12 cellular contexts compared by ENCODE assay signal in genomic region chr11:73972620-73973449, GRCh38. TPM values are rescaled to one million over a fixed set of nuclear protein-coding genes. Genes with fewer than 3 reads are reported as not detected.
A peak's percentile ranks its signal among the peaks of the same experiment; 100 is the strongest.
DNase-seq lines count a peak whose midpoint lies in the region; ATAC-seq, FAIRE-seq and TF ChIP-seq lines count a peak whose summit lies in the region.
"Had no signal": no experiment of that assay in that cellular context is flagged by ENCODE, and none has a peak within 500 bp of the region (broad histone marks: within the 10 kb centered on the region; RNA-seq: fewer than 3 reads in every experiment).

No MANE protein-coding gene starts in this region.

- peak overlapping the region; percentile 30; the same call in 1 of the 2 replicates for H3K9ac ChIP-seq in Karpas-422 (ENCODE audit: low read length)
- no peak overlapping the region for H3K9ac ChIP-seq in GM12878 (ENCODE audit: control insufficient read depth, insufficient read depth, low read length)

- no peak for TF ChIP-seq CTCF in GM12878 (IDR thresholded peaks at IDR 0.05 in 2 of 3, conservative IDR thresholded peaks at IDR 0.05 in 1 of 3; ENCODE audit: control insufficient read depth in 2 of 3, extremely low read depth in 1 of 3, insufficient read depth in 1 of 3, low read depth in 3 of 3, low read length in 3 of 3)
- TF ChIP-seq CTCF in spleen (IDR thresholded peaks at IDR 0.05 in 8 of 11, conservative IDR thresholded peaks at IDR 0.05 in 3 of 11), result no peak

- CTCF ChIA-PET in activated CD8-positive, alpha-beta memory T cell treated with anti-CD3 and anti-CD28 coated beads, Interleukin-2, amount 10 ng/mL, durations not matched to agents 7 days and 5 days (lab: Charles Lee), result interaction anchor here (0.6 to 2.0 kb wide), 4 partner anchors 9 to 1354 kb away, joined by 3 to 6 read pairs (median 5); no protein-coding TSS in a partner anchor
- CTCF ChIA-PET in GM12878 (lab: Yijun Ruan, JAX), result interaction anchor here (0.7 to 1.7 kb wide), 5 partner anchors 9 to 73 kb away, joined by 3 to 5 read pairs (median 3); no protein-coding TSS in a partner anchor

- H4K20me1 ChIP-seq in Karpas-422 (ENCODE audit: insufficient read depth, low read depth, low read length) (peaks cover 43% of the 10 kb centered on the region), GM12878 (ENCODE audit: control insufficient read depth, insufficient read depth) (no peaks in the 10 kb centered on the region)

- POLR2A ChIA-PET in GM12878 (lab: Charles Lee), result interaction anchor here (1.7 kb wide), 1 partner anchor 10 kb away, joined by 5 read pairs; the partner anchor contains the start of gene UCP2

- DNase-seq in activated CD8-positive, alpha-beta memory T cell treated with anti-CD3 and anti-CD28 coated beads, Interleukin-2, amount 10 ng/mL, durations not matched to agents 7 days and 5 days, result no peak
- no peak for DNase-seq in activated CD8-positive, alpha-beta memory T cell treated with anti-CD3 and anti-CD28 coated beads, Interleukin-2, amount 50 U/mL, for 4 hours
- peak; percentile 62 for DNase-seq in Karpas-422
- no peak for DNase-seq in GM12878 (ENCODE audit: low read depth, low spot score)
- peak; percentile 74 for DNase-seq in spleen
- no peak for DNase-seq in NCI-H1417 treated with DMSO at 0.1 percent for 48 hours (lab: John Stamatoyannopoulos, UW)
- no peak for DNase-seq in COLO829 (ENCODE audit: low spot score)
- DNase-seq: HFFc6, MG63, midbrain had no signal

- WGBS in GM12878 (ENCODE audit: insufficient coverage, insufficient replicate concordance, low lambda C conversion rate, missing lambda C conversion rate), result 76% methylated on average over 11 of the region's 11 CpGs
- WGBS in spleen, 5 donors, result 81 to 91% (median 86%) methylated on average over 11 of the region's 11 CpGs

- H3K27me3 Mint-ChIP-seq in activated CD8-positive, alpha-beta memory T cell treated with anti-CD3 and anti-CD28 coated beads, Interleukin-2, amount 10 ng/mL, durations not matched to agents 7 days and 5 days, result no peaks in the 10 kb centered on the region

- no peaks in the 10 kb centered on the region for H3K79me2 ChIP-seq in Karpas-422 (ENCODE audit: low read length)
- 0 out of 2 replicates have a peak, but pooled peaks cover 2% of the 10 kb centered on the region for H3K79me2 ChIP-seq in GM12878 (ENCODE audit: control insufficient read depth, insufficient read depth, low read length)

- peaks cover 71% of the 10 kb centered on the region for H3K4me1 Mint-ChIP-seq in activated CD8-positive, alpha-beta memory T cell treated with anti-CD3 and anti-CD28 coated beads, Interleukin-2, amount 10 ng/mL, durations not matched to agents 7 days and 5 days

- H2AFZ ChIP-seq in Karpas-422 (ENCODE audit: low read length), result no peak overlapping the region
- H2AFZ ChIP-seq in GM12878 (ENCODE audit: control insufficient read depth, low read depth, low read length), result no peak overlapping the region

- intact Hi-C loops in GM12878 (cut with micrococcal nuclease; ENCODE audit: unreplicated experiment), result no loop called here
- intact Hi-C loops in spleen (cut with DNase I; ENCODE audit: low total_unique reads), result no loop called here

- ATAC-seq in activated CD8-positive, alpha-beta memory T cell treated with anti-CD3 and anti-CD28 coated beads, Interleukin-2, amount 10 ng/mL, durations not matched to agents 7 days and 5 days, result no peak
- peak; percentile 5; the same call in 2 of the 3 replicates for ATAC-seq in GM12878
- no peak for ATAC-seq in HG03378 (IDR thresholded peaks at IDR 0.05; ENCODE audit: unreplicated experiment)

- H3K4me3 ChIP-seq in Karpas-422 (ENCODE audit: low read length), result no peak overlapping the region
- no peak overlapping the region for H3K4me3 ChIP-seq in GM12878
- no peak overlapping the region for H3K4me3 ChIP-seq in spleen
- H3K4me3 ChIP-seq: MG63 had no signal

- no peaks in the 10 kb centered on the region for H3K9me2 ChIP-seq in Karpas-422 (replicated peaks; ENCODE audit: insufficient read depth, low read length)

- no peak for TF ChIP-seq EP300 in GM12878 (IDR thresholded peaks at IDR 0.05; ENCODE audit: borderline replicate concordance in 1 of 2, control insufficient read depth in 1 of 2, low read depth in 2 of 2, low read length in 2 of 2)

- no peaks in the 10 kb centered on the region for H3K9me3 Mint-ChIP-seq in activated CD8-positive, alpha-beta memory T cell treated with anti-CD3 and anti-CD28 coated beads, Interleukin-2, amount 10 ng/mL, durations not matched to agents 7 days and 5 days (ENCODE audit: low read depth)
- H3K9me3 Mint-ChIP-seq: HFFc6 had no signal

- H3K36me3 Mint-ChIP-seq in activated CD8-positive, alpha-beta memory T cell treated with anti-CD3 and anti-CD28 coated beads, Interleukin-2, amount 10 ng/mL, durations not matched to agents 7 days and 5 days, result peaks cover 39% of the 10 kb centered on the region

- H3K27ac ChIP-seq in Karpas-422 (ENCODE audit: low read length), result peak overlapping the region; percentile 65
- no peak overlapping the region for H3K27ac ChIP-seq in GM12878 (ENCODE audit: control insufficient read depth, insufficient read depth)
- peak overlapping the region in 7 of 8 donors; percentile 36 to 97 (median 44) for H3K27ac ChIP-seq in spleen

- in situ Hi-C loops in GM12878 (cut with MboI), result no loop called here

- no peak for FAIRE-seq in GM12878 (lab: Jason Lieb, UNC)

- H3K9me3 ChIP-seq in Karpas-422 (ENCODE audit: low read length) (no peaks in the 10 kb centered on the region), GM12878 (replicated peaks; ENCODE audit: control insufficient read depth, insufficient read depth, low read length) (no peaks in the 10 kb centered on the region), spleen (no peaks in the 10 kb centered on the region)
- H3K9me3 ChIP-seq: MG63 had no signal

- H3K27ac Mint-ChIP-seq in activated CD8-positive, alpha-beta memory T cell treated with anti-CD3 and anti-CD28 coated beads, Interleukin-2, amount 10 ng/mL, durations not matched to agents 7 days and 5 days, result peak overlapping the region; percentile 82
- H3K27ac Mint-ChIP-seq: HFFc6 had no signal

- H3K27me3 ChIP-seq in Karpas-422 (ENCODE audit: low read length), result no peaks in the 10 kb centered on the region
- no peaks in the 10 kb centered on the region for H3K27me3 ChIP-seq in GM12878 (replicated peaks in 1 of 2; ENCODE audit: control insufficient read depth in 2 of 2, insufficient read depth in 2 of 2, low read length in 1 of 2)
- no peaks in the 10 kb centered on the region for H3K27me3 ChIP-seq in spleen (replicated peaks in 1 of 7)
- H3K27me3 ChIP-seq: MG63 had no signal

- H3K4me2 ChIP-seq in Karpas-422 (ENCODE audit: low read depth, low read length, poor library complexity, severe bottlenecking), result no peak overlapping the region
- H3K4me2 ChIP-seq in GM12878 (ENCODE audit: control insufficient read depth, insufficient read depth), result no peak overlapping the region

- TF ChIP-seq POLR2A in GM12878 (IDR thresholded peaks at IDR 0.05; ENCODE audit: low read depth, low read length), result peak; percentile 75
- peak in 1 of 3 donors; percentile 11 for TF ChIP-seq POLR2A in spleen (IDR thresholded peaks at IDR 0.05)

- BruUV-seq in GM12878 (replicated peaks; lab: Mats Ljungman, UMichigan), result no TSS peak

- H3K36me3 ChIP-seq in Karpas-422 (ENCODE audit: insufficient read depth, low read length) (peaks cover 33% of the 10 kb centered on the region), GM12878 (ENCODE audit: control insufficient read depth in 2 of 2, insufficient read depth in 2 of 2, low read length in 1 of 2) (peaks cover 23 to 25% of the 10 kb centered on the region in 2 experiments), spleen (peaks cover 0 to 51% (median 38%) of the 10 kb centered on the region in 6 donors)
- H3K36me3 ChIP-seq: MG63 had no signal

- no peak overlapping the region for H3K4me3 Mint-ChIP-seq in activated CD8-positive, alpha-beta memory T cell treated with anti-CD3 and anti-CD28 coated beads, Interleukin-2, amount 10 ng/mL, durations not matched to agents 7 days and 5 days
- H3K4me3 Mint-ChIP-seq: HFFc6 had no signal

- H3K4me1 ChIP-seq in Karpas-422 (ENCODE audit: low read length), result peaks cover 64% of the 10 kb centered on the region
- H3K4me1 ChIP-seq in GM12878 (ENCODE audit: control insufficient read depth, insufficient read depth, low read length), result peaks cover 9% of the 10 kb centered on the region
- H3K4me1 ChIP-seq in spleen, result peaks cover 20 to 100% (median 77%) of the 10 kb centered on the region in 6 donors

- SMC1A ChIA-PET in GM12878 (lab: Charles Lee; ENCODE audit: uncharacterized antibody, unreplicated experiment), result interaction anchor here (0.9 to 2.7 kb wide), 5 partner anchors 8 to 74 kb away, joined by 3 to 7 read pairs (median 5); no protein-coding TSS in a partner anchor

- no peak for TF ChIP-seq RAD21 in GM12878 (IDR thresholded peaks at IDR 0.05; ENCODE audit: insufficient read depth, low read depth, low read length)

- RAD21 ChIA-PET in GM12878 (lab: Charles Lee; ENCODE audit: unreplicated experiment), result interaction anchor here (0.5 to 1.7 kb wide), 5 partner anchors 8 to 199 kb away, joined by 3 to 5 read pairs (median 3); partner anchors contain the start of genes PPME1 and UCP2

RNA-seq across cellular contexts. Expression of gene UCP2, which starts 9.8 kb away (rescaled TPM):
- 100 to 1,000 TPM; 199 to 288 TPM for total RNA-seq in activated CD8-positive, alpha-beta memory T cell treated with anti-CD3 and anti-CD28 coated beads, Interleukin-2, amount 10 ng/mL, durations not matched to agents 7 days and 5 days
- total RNA-seq in Karpas-422 (2014; rRNA removed; shearing (Covaris generic); ENCODE audit: low replicate concordance), result 189 and 274 TPM in 2 replicates
- total RNA-seq in GM12878 (2013; cell fraction: nucleolus; rRNA removed), result 59.6 and 64.1 TPM in 2 replicates
- total RNA-seq in GM12878 (2014; rRNA removed) (31.1 and 34.0 TPM in 2 replicates), GM12878 (2014; rRNA removed; fragmentation: Illumina TruSeq; extraction: Trizol) (32.9 and 36.0 TPM in 2 replicates), GM12878 (2021) (224 and 237 TPM in 2 replicates), spleen (100 to 1,000 TPM; 369 to 556 (median 427) TPM)
- 127 TPM for polyA plus RNA-seq in GM12878 (2011; ENCODE audit: low read depth)
- polyA plus RNA-seq in GM12878 (2011; rRNA removed) (27.6 and 52.2 TPM in 2 replicates), GM12878 (2014; fragmentation: Illumina TruSeq; extraction: Trizol) (122 and 187 TPM in 2 replicates), GM12878 (2014; fragmentation: Nextera tagmentation; extraction: Ambion mirVana) (100 to 1,000 TPM; 122 to 134 TPM), GM12878 (2014; rRNA removed) (158 and 175 TPM in 2 replicates), GM12878 (2016; fragmentation: Nextera tagmentation; extraction: Ambion mirVana) (100 to 1,000 TPM; 228 to 248 TPM), spleen (100 to 1,000 TPM; 209 to 281 (median 275) TPM)
- 146 and 147 TPM in 2 replicates for polyA plus RNA-seq in GM12878 (2011; cell fraction: cytosol; rRNA removed)
- 71.7 and 83.1 TPM in 2 replicates for polyA plus RNA-seq in GM12878 (2011; cell fraction: nucleus; rRNA removed)
- polyA plus RNA-seq in GM12878 (2012), result 196 and 231 TPM in 2 replicates
- 116 and 196 TPM in 2 replicates for polyA minus RNA-seq in GM12878 (2011; rRNA and poly(A)+ RNA removed)
- 109 TPM in 2 replicates for polyA minus RNA-seq in GM12878 (2011; cell fraction: cytosol; rRNA and poly(A)+ RNA removed)
- polyA minus RNA-seq in GM12878 (2011; cell fraction: nucleus; rRNA and poly(A)+ RNA removed), result 77.9 and 115 TPM in 2 replicates

RNA-seq across cellular contexts. Expression of gene DNAJB13, which starts 22.0 kb away (rescaled TPM):
- under 1 TPM; 0.26 to 0.29 TPM for total RNA-seq in activated CD8-positive, alpha-beta memory T cell treated with anti-CD3 and anti-CD28 coated beads, Interleukin-2, amount 10 ng/mL, durations not matched to agents 7 days and 5 days
- 0.22 TPM in 1 of 2 replicates, not detected in the other for total RNA-seq in Karpas-422 (2014; rRNA removed; shearing (Covaris generic); ENCODE audit: low replicate concordance)
- 0.56 and 0.61 TPM in 2 replicates for total RNA-seq in GM12878 (2013; cell fraction: nucleolus; rRNA removed)
- total RNA-seq in GM12878 (2014; rRNA removed), result not detected in 2 replicates
- total RNA-seq in GM12878 (2014; rRNA removed; fragmentation: Illumina TruSeq; extraction: Trizol), result not detected in 2 replicates
- not detected in 2 replicates for total RNA-seq in GM12878 (2021)
- not detected for polyA plus RNA-seq in GM12878 (2011; ENCODE audit: low read depth)
- 0.76 and 0.86 TPM in 2 replicates for polyA plus RNA-seq in GM12878 (2011; rRNA removed)
- 0.33 and 0.34 TPM in 2 replicates for polyA plus RNA-seq in GM12878 (2011; cell fraction: cytosol; rRNA removed)
- 1.1 and 1.3 TPM in 2 replicates for polyA plus RNA-seq in GM12878 (2011; cell fraction: nucleus; rRNA removed)
- 0.14 and 0.26 TPM in 2 replicates for polyA plus RNA-seq in GM12878 (2012)
- 0.07 TPM in 1 of 2 replicates, not detected in the other for polyA plus RNA-seq in GM12878 (2014; fragmentation: Illumina TruSeq; extraction: Trizol)
- not detected for polyA plus RNA-seq in GM12878 (2014; fragmentation: Nextera tagmentation; extraction: Ambion mirVana)
- polyA plus RNA-seq in GM12878 (2014; rRNA removed), result 0.15 TPM in 1 of 2 replicates, not detected in the other
- polyA plus RNA-seq in GM12878 (2016; fragmentation: Nextera tagmentation; extraction: Ambion mirVana), result not detected
- 0.21 TPM in 1 of 2 replicates, not detected in the other for polyA minus RNA-seq in GM12878 (2011; rRNA and poly(A)+ RNA removed)
- not detected in 2 replicates for polyA minus RNA-seq in GM12878 (2011; cell fraction: cytosol; rRNA and poly(A)+ RNA removed)
- polyA minus RNA-seq in GM12878 (2011; cell fraction: nucleus; rRNA and poly(A)+ RNA removed), result 0.60 TPM in 1 of 2 replicates, not detected in the other
- total RNA-seq in spleen, result under 1 TPM in 1 of 7 donors, not detected in 6; 0.32 TPM
- polyA plus RNA-seq in spleen, result under 1 TPM in 2 of 3 donors, not detected in 1; 0.04 to 0.06 TPM
- total RNA-seq: skeletal muscle tissue had no signal

RNA-seq across cellular contexts. Expression of gene UCP3, which starts 36.0 kb away (rescaled TPM):
- 1 to 10 TPM; 3.3 to 5.2 TPM for total RNA-seq in activated CD8-positive, alpha-beta memory T cell treated with anti-CD3 and anti-CD28 coated beads, Interleukin-2, amount 10 ng/mL, durations not matched to agents 7 days and 5 days
- total RNA-seq in Karpas-422 (2014; rRNA removed; shearing (Covaris generic); ENCODE audit: low replicate concordance), result 3.0 and 4.0 TPM in 2 replicates
- total RNA-seq in GM12878 (2013; cell fraction: nucleolus; rRNA removed), result 4.5 and 7.8 TPM in 2 replicates
- total RNA-seq in GM12878 (2014; rRNA removed) (0.71 and 1.4 TPM in 2 replicates), GM12878 (2014; rRNA removed; fragmentation: Illumina TruSeq; extraction: Trizol) (0.88 and 0.94 TPM in 2 replicates), GM12878 (2021) (1.1 and 1.6 TPM in 2 replicates), spleen (1 to 10 TPM; 2.0 to 7.1 (median 4.8) TPM)
- 0.58 TPM for polyA plus RNA-seq in GM12878 (2011; ENCODE audit: low read depth)
- polyA plus RNA-seq in GM12878 (2011; rRNA removed) (0.53 and 1.2 TPM in 2 replicates), GM12878 (2014; fragmentation: Illumina TruSeq; extraction: Trizol) (0.14 and 0.94 TPM in 2 replicates), GM12878 (2014; fragmentation: Nextera tagmentation; extraction: Ambion mirVana) (under 1 TPM; 0.02 to 0.19 TPM), GM12878 (2014; rRNA removed) (1.5 and 1.9 TPM in 2 replicates), GM12878 (2016; fragmentation: Nextera tagmentation; extraction: Ambion mirVana) (under 1 TPM; 0.23 to 0.58 TPM), spleen (1 to 10 TPM in 2 of 3 donors, under 1 TPM in 1; 0.68 to 2.6 (median 1.5) TPM)
- 0.58 and 0.89 TPM in 2 replicates for polyA plus RNA-seq in GM12878 (2011; cell fraction: cytosol; rRNA removed)
- polyA plus RNA-seq in GM12878 (2011; cell fraction: nucleus; rRNA removed), result 4.3 and 7.3 TPM in 2 replicates
- 0.66 and 0.85 TPM in 2 replicates for polyA plus RNA-seq in GM12878 (2012)
- polyA minus RNA-seq in GM12878 (2011; rRNA and poly(A)+ RNA removed), result 0.66 and 2.3 TPM in 2 replicates
- polyA minus RNA-seq in GM12878 (2011; cell fraction: cytosol; rRNA and poly(A)+ RNA removed), result 1.7 TPM in 1 of 2 replicates, not detected in the other
- polyA minus RNA-seq in GM12878 (2011; cell fraction: nucleus; rRNA and poly(A)+ RNA removed), result 3.0 and 5.2 TPM in 2 replicates

Comparison
In these comparisons a context has a peak if more than half of its experiments do, and no peak if none do; other contexts are left out.
1. DNase-seq: peak in Karpas-422 (single experiment) and spleen (single experiment); none in activated CD8-positive, alpha-beta memory T cell treated with anti-CD3 and anti-CD28 coated beads, Interleukin-2, amount 10 ng/mL, durations not matched to agents 7 days and 5 days (single experiment), activated CD8-positive, alpha-beta memory T cell treated with anti-CD3 and anti-CD28 coated beads, Interleukin-2, amount 50 U/mL, for 4 hours (single experiment), GM12878 (single experiment), NCI-H1417 treated with DMSO at 0.1 percent for 48 hours (single experiment) and COLO829 (single experiment).